ENCODE assay signal across 8 cellular contexts in the genomic region with DNA sequence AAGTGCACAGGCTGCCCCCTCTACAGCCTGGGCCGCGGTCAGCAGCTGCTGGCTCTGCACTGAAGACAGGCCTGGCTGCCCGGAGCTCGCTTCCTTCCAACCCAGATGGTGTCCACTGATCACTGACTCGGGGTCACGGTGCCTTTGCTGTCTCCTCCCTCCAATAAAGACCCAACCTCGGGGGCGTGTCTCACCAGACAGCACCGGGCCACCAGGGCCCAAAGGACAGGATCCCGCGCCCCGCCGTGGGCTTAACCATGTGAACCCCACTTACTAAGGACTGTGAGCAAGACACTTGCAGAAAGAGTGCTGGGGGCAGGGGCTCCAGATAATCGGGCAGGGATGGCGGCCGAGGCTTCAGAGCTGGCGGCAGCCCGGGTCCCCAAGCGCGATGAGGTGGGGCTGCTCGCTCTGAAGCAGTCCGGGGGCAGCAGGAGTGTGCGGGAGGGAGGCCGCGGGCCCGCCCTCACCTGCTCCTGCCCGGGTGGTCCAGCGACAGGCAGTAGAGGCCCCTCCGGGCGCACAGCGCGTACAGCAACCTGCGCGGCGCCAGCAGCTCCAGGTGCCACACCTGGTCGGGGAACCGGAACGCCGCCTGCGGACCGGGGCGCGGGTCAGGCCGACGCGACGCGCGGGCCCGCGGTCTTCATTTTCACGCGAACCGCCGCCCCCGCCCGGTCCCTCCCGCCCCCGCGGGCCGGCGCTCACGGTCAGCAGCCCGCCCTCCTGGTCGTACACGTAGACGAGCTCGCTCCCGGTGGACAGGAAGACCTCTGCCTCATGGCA. TPM values are rescaled to one million over a fixed set of nuclear protein-coding genes. Genes with fewer than 3 reads are reported as not detected.
DNase-seq lines count a peak whose midpoint lies in the region; ATAC-seq and TF ChIP-seq lines count a peak whose summit lies in the region.

No MANE protein-coding gene starts in this region.

- H3K36me3 Mint-ChIP-seq in Caco-2 (ENCODE audit: insufficient read depth, unreplicated experiment) (peaks cover 82% of the 10 kb centered on the region), endothelial cell (ENCODE audit: low read depth, unreplicated experiment) (peaks cover 9% of the 10 kb centered on the region)

- H3K4me1 ChIP-seq in Caco-2 (peaks cover 12% of the 10 kb centered on the region), HCT116 (ENCODE audit: control insufficient read depth in 1 of 2, insufficient read depth in 2 of 2, low read length in 2 of 2) (peaks cover 17 to 35% of the 10 kb centered on the region in 2 experiments), SJSA1 (replicated peaks) (peaks cover 39% of the 10 kb centered on the region)

- DNase-seq in Caco-2 = peak; percentile 42 to 63
- DNase-seq in HCT116 (ENCODE audit: low read depth, low spot score) = no peak
- no peak for DNase-seq in SJSA1 (ENCODE audit: low read depth in 1 of 2, low spot score in 2 of 2)
- peak; percentile 35 for DNase-seq in endothelial cell (ENCODE audit: low spot score)
- DNase-seq in myocyte (ENCODE audit: low read depth) = peak; percentile 79
- DNase-seq in dedifferentiated amniotic fluid mesenchymal stem cell (ENCODE audit: extremely low spot score) = no peak
- DNase-seq in NCI-H1105 treated with DMSO at 0.1 percent for 48 hours (lab: John Stamatoyannopoulos, UW) = no peak

- H3K27ac ChIP-seq in HCT116 (ENCODE audit: low read depth, low read length) (peak overlapping the region; percentile 86), SJSA1 (peak overlapping the region; percentile 16; the same call in 1 of the 2 replicates)

- H3K27ac Mint-ChIP-seq in Caco-2 (ENCODE audit: unreplicated experiment) (peak overlapping the region; percentile 78), endothelial cell (ENCODE audit: unreplicated experiment) (peak overlapping the region; percentile 43)

- peaks cover 2% of the 10 kb centered on the region; the same call in 1 of the 2 replicates for H3K36me3 ChIP-seq in Caco-2 (ENCODE audit: control insufficient read depth, insufficient read depth, low read length)
- peaks cover 11 to 38% of the 10 kb centered on the region in 2 experiments for H3K36me3 ChIP-seq in HCT116 (ENCODE audit: control insufficient read depth in 1 of 2, insufficient read depth in 2 of 2, low read length in 2 of 2)
- peaks cover 66% of the 10 kb centered on the region for H3K36me3 ChIP-seq in SJSA1

- TF ChIP-seq POLR2A in HCT116 (IDR thresholded peaks at IDR 0.05; ENCODE audit: borderline replicate concordance, extremely low read depth, insufficient read depth, insufficient read length) = no peak

- H3K27me3 Mint-ChIP-seq in Caco-2 (ENCODE audit: insufficient read depth, unreplicated experiment) (no peaks in the 10 kb centered on the region), endothelial cell (ENCODE audit: unreplicated experiment) (peaks cover 5% of the 10 kb centered on the region)

- H3K4me1 Mint-ChIP-seq in Caco-2 (ENCODE audit: low read depth, unreplicated experiment) (peaks cover 6% of the 10 kb centered on the region), endothelial cell (ENCODE audit: unreplicated experiment) (peaks cover 21% of the 10 kb centered on the region)

- RAD21 ChIA-PET in HCT116 (lab: Charles Lee; ENCODE audit: low non-redundant PET in 1 of 2, low total read pairs in 2 of 2, uncharacterized antibody in 2 of 2, unreplicated experiment in 2 of 2) = interaction anchor here in 1 of 2 experiments (0.6 kb wide), 1 partner anchor 11 kb away, joined by 3 read pairs; no protein-coding TSS in a partner anchor

- peak overlapping the region; percentile 90 for H3K4me3 Mint-ChIP-seq in Caco-2 (ENCODE audit: unreplicated experiment)
- H3K4me3 Mint-ChIP-seq in endothelial cell (ENCODE audit: unreplicated experiment) = peak overlapping the region; percentile 91

- H3K27me3 ChIP-seq in Caco-2 (replicated peaks; ENCODE audit: control insufficient read depth, insufficient read depth, low read length) = no peaks in the 10 kb centered on the region
- H3K27me3 ChIP-seq in HCT116 (ENCODE audit: insufficient read depth, low read length) = no peaks in the 10 kb centered on the region
- H3K27me3 ChIP-seq in SJSA1 (replicated peaks) = no peaks in the 10 kb centered on the region

- peaks cover 40% of the 10 kb centered on the region for H3K79me2 ChIP-seq in HCT116 (ENCODE audit: insufficient read depth, low read length)

- ATAC-seq in HCT116 (peak; percentile 12; the same call in 1 of the 2 replicates), GM19324 (IDR thresholded peaks at IDR 0.05; ENCODE audit: low FRiP score, unreplicated experiment) (no peak)

- H3K4me2 ChIP-seq in HCT116 (ENCODE audit: low read length) = peak overlapping the region; percentile 82

- H3K9me3 ChIP-seq in Caco-2 = no peaks in the 10 kb centered on the region
- no peaks in the 10 kb centered on the region for H3K9me3 ChIP-seq in HCT116 (ENCODE audit: control insufficient read depth in 1 of 2, insufficient read depth in 1 of 2, low read depth in 1 of 2, low read length in 2 of 2)
- H3K9me3 ChIP-seq in SJSA1 (replicated peaks) = peaks cover 10% of the 10 kb centered on the region; the same call in 1 of the 2 replicates

- no peak overlapping the region for H2AFZ ChIP-seq in HCT116 (ENCODE audit: low read depth, low read length, poor library complexity, severe bottlenecking)

- CTCF ChIA-PET in Caco-2 (lab: Charles Lee) (no interaction called here), HCT116 (lab: Charles Lee) (interaction anchor here (1.2 to 1.4 kb wide), 2 partner anchors 11 to 39 kb away, joined by 3 read pairs; partner anchors contain the start of gene ACTG1)

- no peak for TF ChIP-seq CTCF in Caco-2 (IDR thresholded peaks at IDR 0.05; ENCODE audit: insufficient read depth in 1 of 2, low read depth in 1 of 2, low read length in 1 of 2, severe bottlenecking in 1 of 2, unreplicated experiment in 1 of 2)
- TF ChIP-seq CTCF in HCT116 (IDR thresholded peaks at IDR 0.05 in 2 of 3, conservative IDR thresholded peaks at IDR 0.05 in 1 of 3; ENCODE audit: borderline replicate concordance in 1 of 3, insufficient read depth in 1 of 3, low read depth in 2 of 3, low read length in 2 of 3) = no peak
- TF ChIP-seq CTCF in endothelial cell (IDR thresholded peaks at IDR 0.05; ENCODE audit: unreplicated experiment) = no peak

- intact Hi-C loops in Caco-2 (cut with micrococcal nuclease; ENCODE audit: unreplicated experiment) = no loop called here
- intact Hi-C loops in HCT116 (cut with micrococcal nuclease) = loop anchor here (5.0 to 10.0 kb wide), 2 partner anchors 51 to 143 kb away; no protein-coding TSS in a partner anchor

- H3K9ac ChIP-seq in HCT116 (ENCODE audit: low read length) = peak overlapping the region; percentile 80

- POLR2A ChIA-PET in Caco-2 (lab: Charles Lee) = interaction anchor here (0.6 to 1.1 kb wide), 5 partner anchors 9 to 256 kb away, joined by 4 to 8 read pairs (median 5); partner anchors contain the start of gene SLC38A10
- POLR2A ChIA-PET in HCT116 (lab: Charles Lee) = interaction anchor here (0.9 to 1.6 kb wide), 13 partner anchors 8 to 253 kb away, joined by 3 to 12 read pairs (median 4); partner anchors contain the start of genes ACTG1 and NPLOC4

- peak overlapping the region; percentile 97 for H3K4me3 ChIP-seq in Caco-2 (ENCODE audit: low read depth, low read length)
- H3K4me3 ChIP-seq in HCT116 (replicated peaks in 1 of 2; ENCODE audit: low read depth in 1 of 2, low read length in 2 of 2) = peak overlapping the region; percentile 94 to 96
- peak overlapping the region; percentile 89 for H3K4me3 ChIP-seq in SJSA1

- TF ChIP-seq RAD21 in HCT116 (IDR thresholded peaks at IDR 0.05; ENCODE audit: low read depth) = no peak

- no peaks in the 10 kb centered on the region for H3K9me3 Mint-ChIP-seq in Caco-2 (ENCODE audit: unreplicated experiment)
- H3K9me3 Mint-ChIP-seq in endothelial cell (ENCODE audit: unreplicated experiment) = no peaks in the 10 kb centered on the region

- no peaks in the 10 kb centered on the region for H4K20me1 ChIP-seq in HCT116 (ENCODE audit: insufficient read depth)

- BruUV-seq in Caco-2 (replicated peaks; lab: Mats Ljungman, UMichigan) (no TSS peak), HCT116 (replicated peaks; lab: Mats Ljungman, UMichigan) (no TSS peak)

- no peaks in the 10 kb centered on the region for H3K9me2 ChIP-seq in HCT116 (ENCODE audit: insufficient read depth)

TF ChIP-seq in HCT116, 20 proteins besides CTCF, POLR2A, EP300 and RAD21:
- TF ChIP-seq SRF (IDR thresholded peaks at IDR 0.05; ENCODE audit: low read depth) = no peak
- no peak for TF ChIP-seq SIN3A (IDR thresholded peaks at IDR 0.05; ENCODE audit: low read depth)
- no peak for TF ChIP-seq CEBPB (IDR thresholded peaks at IDR 0.05; ENCODE audit: low read depth)
- TF ChIP-seq JUND (IDR thresholded peaks at IDR 0.05) = no peak

RNA-seq across cellular contexts. Expression of gene FAAP100, which starts 0.5 kb away (rescaled TPM):
- total RNA-seq in Caco-2 (2022) (38.5 and 42.2 TPM in 2 replicates), HCT116 (2021; ENCODE audit: unreplicated experiment) (53.4 TPM), endothelial cell (ENCODE audit: unreplicated experiment) (40.6 TPM), myocyte (29.3 and 44.2 TPM in 2 replicates)
- polyA plus RNA-seq in HCT116 (2012) = 21.7 and 21.8 TPM in 2 replicates
- 26.0 and 28.1 TPM in 2 replicates for total RNA-seq in SJSA1 (2014; rRNA removed; shearing (Covaris generic))
- polyA plus RNA-seq in myocyte (2012) = 28.0 TPM

RNA-seq across cellular contexts. Expression of gene FSCN2, which starts 23.5 kb away (rescaled TPM):
- total RNA-seq in Caco-2 (2022) (2.1 and 2.9 TPM in 2 replicates), HCT116 (2021; ENCODE audit: unreplicated experiment) (10.1 TPM), endothelial cell (ENCODE audit: unreplicated experiment) (1.5 TPM), myocyte (1.5 and 3.0 TPM in 2 replicates)
- 5.9 and 6.4 TPM in 2 replicates for polyA plus RNA-seq in HCT116 (2012)
- total RNA-seq in SJSA1 (2014; rRNA removed; shearing (Covaris generic)) = 0.61 and 1.4 TPM in 2 replicates
- 4.4 TPM for polyA plus RNA-seq in myocyte (2012)

RNA-seq across cellular contexts. Expression of gene ACTG1, which starts 39.1 kb away (rescaled TPM):
- total RNA-seq in Caco-2 (2022) (1,436 and 1,933 TPM in 2 replicates), HCT116 (2021; ENCODE audit: unreplicated experiment) (6,223 TPM), endothelial cell (ENCODE audit: unreplicated experiment) (4,184 TPM), myocyte (1,458 and 1,934 TPM in 2 replicates)
- polyA plus RNA-seq in HCT116 (2012) = 6,644 and 8,513 TPM in 2 replicates
- 9,784 and 9,807 TPM in 2 replicates for total RNA-seq in SJSA1 (2014; rRNA removed; shearing (Covaris generic))
- 4,670 TPM for polyA plus RNA-seq in myocyte (2012)

Comparison
In these comparisons a context has a peak if more than half of its experiments do, and no peak if none do; other contexts are left out.
1. DNase-seq: peak in Caco-2 (2 of 2), endothelial cell (single experiment) and myocyte (single experiment); none in HCT116 (single experiment), SJSA1 (0 of 2), dedifferentiated amniotic fluid mesenchymal stem cell (single experiment) and NCI-H1105 treated with DMSO at 0.1 percent for 48 hours (single experiment).
2. Peak in every context shown above with its lines, with median percentiles within 50 percentile points of each other: H3K4me3 ChIP-seq.